ENCODE assay signal across 19 cellular contexts in the genomic region with DNA sequence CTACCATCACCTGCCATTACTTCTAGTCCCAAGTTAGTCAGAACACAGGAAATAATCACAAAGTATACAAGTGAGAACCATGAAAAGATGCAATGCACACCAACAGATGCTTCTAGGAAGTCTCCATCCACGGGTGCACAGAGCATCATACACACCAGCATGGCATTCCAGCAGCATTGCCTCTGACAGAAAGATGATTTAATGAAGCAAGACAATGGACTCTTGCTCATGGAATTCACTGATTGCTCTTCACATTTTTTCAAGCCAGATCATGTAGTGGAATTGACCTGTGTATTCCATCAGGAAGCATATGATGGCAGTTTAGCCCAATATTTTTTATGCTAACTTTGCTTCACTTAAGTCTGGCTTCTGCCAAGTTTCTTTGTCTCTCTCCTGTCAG.
DNase-seq lines count a peak whose midpoint lies in the region; ATAC-seq, FAIRE-seq and TF ChIP-seq lines count a peak whose summit lies in the region.
"Had no signal": no experiment of that assay in that cellular context is flagged by ENCODE, and none has a peak within 500 bp of the region (broad histone marks: within the 10 kb centered on the region; RNA-seq: fewer than 3 reads in every experiment).

No MANE protein-coding gene starts in this region.

- H3K9ac ChIP-seq in mesenchymal stem cell (ENCODE audit: low read length), result no peak overlapping the region

- H3K4ac ChIP-seq in mesenchymal stem cell (ENCODE audit: low read depth in 1 of 2, low read length in 2 of 2), result no peak overlapping the region

- no peak overlapping the region for H2AK5ac ChIP-seq in mesenchymal stem cell (ENCODE audit: low read length, severe bottlenecking)

- TF ChIP-seq CTCF in epithelial cell of esophagus (IDR thresholded peaks at IDR 0.05; ENCODE audit: insufficient read depth, low read depth, low read length, missing control alignments), result no peak

- no peaks in the 10 kb centered on the region for H3K36me3 ChIP-seq in mesenchymal stem cell (ENCODE audit: control insufficient read depth in 1 of 2, insufficient read depth in 2 of 2, low read depth in 1 of 2, low read length in 2 of 2)

- no peak overlapping the region for H4K91ac ChIP-seq in mesenchymal stem cell (ENCODE audit: low read length)

- H3K4me2 ChIP-seq in mesenchymal stem cell (ENCODE audit: low read length, poor library complexity, severe bottlenecking), result no peak overlapping the region
- H3K4me2 ChIP-seq: A549 had no signal

- H3K9me3 ChIP-seq in mesenchymal stem cell (ENCODE audit: control insufficient read depth, low read length), result no peaks in the 10 kb centered on the region
- H3K9me3 ChIP-seq: A549 had no signal

- ATAC-seq in GM21717 (IDR thresholded peaks at IDR 0.05; ENCODE audit: unreplicated experiment) (no peak), HG02763 (IDR thresholded peaks at IDR 0.05; ENCODE audit: unreplicated experiment) (no peak)
- ATAC-seq: A549 had no signal

- no peak overlapping the region for H2BK5ac ChIP-seq in mesenchymal stem cell (ENCODE audit: low read depth, low read length, poor library complexity, severe bottlenecking)

- no peak overlapping the region for H3K18ac ChIP-seq in mesenchymal stem cell (ENCODE audit: low read depth in 1 of 2, low read length in 2 of 2)

- H2BK15ac ChIP-seq in mesenchymal stem cell (ENCODE audit: low read depth, poor library complexity, severe bottlenecking), result no peak overlapping the region

- no peaks in the 10 kb centered on the region for H3K4me1 ChIP-seq in mesenchymal stem cell (ENCODE audit: control insufficient read depth, insufficient read depth, low read depth, low read length)
- H3K4me1 ChIP-seq: A549 had no signal

- H3K4me3 ChIP-seq in epithelial cell of esophagus (ENCODE audit: low read length) (no peak overlapping the region), mesenchymal stem cell (ENCODE audit: insufficient read depth in 1 of 2, low read depth in 1 of 2, low read length in 2 of 2) (no peak overlapping the region)
- H3K4me3 ChIP-seq: A549 had no signal

- no peak overlapping the region for H2BK120ac ChIP-seq in mesenchymal stem cell (ENCODE audit: low read depth, low read length)

- peak; percentile 17 for DNase-seq in AG20443 (ENCODE audit: low spot score)
- DNase-seq in HTR-8/SVneo (ENCODE audit: insufficient read length, low spot score), result peak; percentile 23
- DNase-seq in epithelial cell of esophagus (ENCODE audit: low read depth), result peak; percentile 45
- DNase-seq in mesenchymal stem cell, result peak; percentile 6
- DNase-seq in substantia nigra (lab: John Stamatoyannopoulos, UW), result no peak
- DNase-seq in dedifferentiated amniotic fluid mesenchymal stem cell (ENCODE audit: extremely low spot score), result no peak
- DNase-seq: DMS79 treated with DMSO at 0.1 percent for 48 hours, KG1, MV-4-11, NCI-H1694 treated with DMSO at 0.1 percent for 48 hours, NCI-H2107, NCI-H510A treated with DMSO at 0.1 percent for 48 hours, NCI-H774, Right ventricle myocardium superior had no signal

- H3K27ac ChIP-seq in mesenchymal stem cell (ENCODE audit: low read length, poor library complexity, severe bottlenecking) (no peak overlapping the region), substantia nigra (ENCODE audit: low read depth, low read length, poor library complexity, severe bottlenecking) (no peak overlapping the region)
- H3K27ac ChIP-seq: A549, C4-2B had no signal

- FAIRE-seq in HTR-8/SVneo (lab: Jason Lieb, UNC), result peak; percentile 36
- FAIRE-seq: A549, RCC 7860 had no signal

- WGBS in mesenchymal stem cell, result 18% methylated on average over 1 of the region's 1 CpG

- H3K23ac ChIP-seq in mesenchymal stem cell (ENCODE audit: low read length in 2 of 2), result no peak overlapping the region

- no peak overlapping the region for H2BK12ac ChIP-seq in mesenchymal stem cell (ENCODE audit: low read length in 2 of 2)

- H3K27me3 ChIP-seq in mesenchymal stem cell (ENCODE audit: control insufficient read depth in 1 of 2, insufficient read depth in 1 of 2, low read length in 2 of 2), result no peaks in the 10 kb centered on the region

- no peak overlapping the region for H3K14ac ChIP-seq in mesenchymal stem cell (ENCODE audit: low read length in 2 of 2)

- no peak overlapping the region for H4K8ac ChIP-seq in mesenchymal stem cell (ENCODE audit: low read length)

- no peak overlapping the region for H2AFZ ChIP-seq in mesenchymal stem cell (ENCODE audit: low read depth, low read length)

- no peaks in the 10 kb centered on the region for H3K79me1 ChIP-seq in mesenchymal stem cell (replicated peaks; ENCODE audit: low read length, poor library complexity, severe bottlenecking)

Comparison
In these comparisons a context has a peak if more than half of its experiments do, and no peak if none do; other contexts are left out.
1. DNase-seq: peak in AG20443 (single experiment), HTR-8/SVneo (single experiment), epithelial cell of esophagus (single experiment) and mesenchymal stem cell (single experiment); none in substantia nigra (0 of 49) and dedifferentiated amniotic fluid mesenchymal stem cell (single experiment).